7 cellular contexts compared by ENCODE assay signal in the genomic region with DNA sequence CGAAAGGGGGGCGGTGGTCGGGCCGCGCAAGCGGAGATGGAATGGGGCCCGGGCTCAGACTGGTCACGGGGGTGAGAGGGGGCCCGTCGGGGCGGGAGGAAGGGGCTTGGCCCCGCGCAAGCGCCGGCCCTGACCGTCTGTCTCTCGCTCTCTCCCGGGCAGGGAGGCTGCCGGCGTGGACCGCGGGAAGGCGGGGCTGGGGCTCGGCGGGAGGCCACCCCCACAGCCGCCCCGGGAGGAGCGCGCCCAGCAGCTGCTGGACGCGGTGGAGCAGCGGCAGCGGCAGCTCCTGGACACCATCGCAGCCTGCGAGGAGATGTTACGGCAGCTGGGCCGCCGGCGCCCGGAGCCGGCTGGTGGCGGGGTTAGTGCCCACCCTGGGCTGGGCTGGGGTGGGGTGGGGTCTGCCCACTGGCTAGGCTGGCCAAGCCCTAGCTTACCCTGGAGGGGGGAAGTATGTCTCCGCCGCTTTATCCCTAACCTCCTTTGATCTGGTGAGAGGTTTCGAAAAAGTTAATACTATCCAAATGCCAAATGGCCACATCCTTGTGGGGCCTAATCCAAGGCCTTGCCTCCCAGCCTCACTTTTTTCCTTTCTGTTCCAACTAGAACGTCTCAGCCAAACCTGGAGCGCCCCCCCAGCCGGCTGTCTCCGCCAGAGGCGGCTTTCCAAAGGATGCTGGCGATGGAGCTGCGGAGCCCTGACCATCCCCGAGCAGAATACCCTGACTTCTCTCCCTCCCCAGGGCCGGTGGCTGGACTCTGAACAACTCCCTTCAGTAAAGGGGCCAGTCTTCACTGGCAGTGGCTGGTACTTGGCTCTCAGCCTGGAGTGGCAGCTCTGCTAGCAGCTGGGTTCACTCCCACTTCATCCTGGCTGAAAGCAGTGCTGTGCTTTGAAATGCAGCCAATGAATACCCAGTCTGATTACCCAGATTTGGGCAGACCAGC. TPM values are rescaled to one million over a fixed set of nuclear protein-coding genes. Genes with fewer than 3 reads are reported as not detected.
DNase-seq lines count a peak whose midpoint lies in the region; ATAC-seq and TF ChIP-seq lines count a peak whose summit lies in the region.

No MANE protein-coding gene starts in this region.

- H3K27me3 ChIP-seq in HL-60 (ENCODE audit: insufficient read depth, poor library complexity, severe bottlenecking) = no peaks in the 10 kb centered on the region
- H3K27me3 ChIP-seq in Panc1 (ENCODE audit: control insufficient read depth, insufficient read depth, low read length) = no peaks in the 10 kb centered on the region
- H3K27me3 ChIP-seq in right atrium auricular region = no peaks in the 10 kb centered on the region

- TF ChIP-seq CTCF in HL-60 (IDR thresholded peaks at IDR 0.05; ENCODE audit: insufficient read depth, low read length) = no peak
- TF ChIP-seq CTCF in Panc1 (IDR thresholded peaks at IDR 0.05) = no peak; the same call in 1 of the 2 replicates
- TF ChIP-seq CTCF in astrocyte of the cerebellum (IDR thresholded peaks at IDR 0.05; ENCODE audit: low read depth, low read length, missing control alignments) = no peak
- peak in 1 of 2 donors; percentile 11 for TF ChIP-seq CTCF in right atrium auricular region (IDR thresholded peaks at IDR 0.05)

- peak overlapping the region; percentile 88 for H3K27ac ChIP-seq in HL-60 (replicated peaks)
- H3K27ac ChIP-seq in Panc1 (ENCODE audit: low read length) = peak overlapping the region; percentile 75
- peak overlapping the region; percentile 93 to 96 for H3K27ac ChIP-seq in right atrium auricular region

- DNase-seq in EH (ENCODE audit: low read depth) (peak; percentile 83), HL-60 (ENCODE audit: low read depth in 1 of 2, low spot score in 1 of 2) (peak in 1 of 2 experiments; percentile 42), Panc1 (ENCODE audit: low read depth, low spot score) (no peak), astrocyte of the cerebellum (ENCODE audit: low read depth) (peak; percentile 42), right atrium auricular region (ENCODE audit: low spot score) (peak; percentile 64), pons (ENCODE audit: low spot score) (peak; percentile 97)

- POLR2A ChIA-PET in Panc1 (lab: Charles Lee) = interaction anchor here (0.6 to 2.3 kb wide), 7 partner anchors 10 to 1878 kb away, joined by 3 to 14 read pairs (median 9); partner anchors contain the start of genes MTF1 and OSCP1

- H3K4me3 ChIP-seq in HL-60 (replicated peaks; ENCODE audit: insufficient read depth, low read length) (peak overlapping the region; percentile 90), Panc1 (ENCODE audit: low read depth in 2 of 2, low read length in 2 of 2) (peak overlapping the region; percentile 94 to 98), astrocyte of the cerebellum (ENCODE audit: low read depth, low read length) (peak overlapping the region; percentile 89), right atrium auricular region (peak overlapping the region; percentile 87 to 88)

- intact Hi-C loops in Panc1 (cut with micrococcal nuclease; ENCODE audit: unreplicated experiment) = no loop called here

- TSS peak; percentile 92 for BruUV-seq in Panc1 (replicated peaks; lab: Mats Ljungman, UMichigan)

- CTCF ChIA-PET in Panc1 (lab: Charles Lee) = no interaction called here

- H3K9me3 ChIP-seq in Panc1 (ENCODE audit: control insufficient read depth, insufficient read depth, low read depth, low read length) = no peaks in the 10 kb centered on the region
- no peaks in the 10 kb centered on the region for H3K9me3 ChIP-seq in right atrium auricular region

- H3K36me3 ChIP-seq in Panc1 (ENCODE audit: control insufficient read depth, insufficient read depth, low read length) = peaks cover 23% of the 10 kb centered on the region
- H3K36me3 ChIP-seq in right atrium auricular region = peaks cover 29% of the 10 kb centered on the region

- H3K4me1 ChIP-seq in Panc1 (ENCODE audit: control insufficient read depth, insufficient read depth, low read length) (peaks cover 32% of the 10 kb centered on the region), right atrium auricular region (peaks cover 0 to 23% of the 10 kb centered on the region in 2 donors)

- in situ Hi-C loops in Panc1 (cut with HindIII; ENCODE audit: low pct_unique_long_range_greater_than_20kb, low sequenced_read_pairs) = no loop called here
- in situ Hi-C loops in astrocyte of the cerebellum (cut with HindIII; ENCODE audit: low sequenced_read_pairs) = no loop called here

- ATAC-seq in GM21381 (IDR thresholded peaks at IDR 0.05; ENCODE audit: unreplicated experiment) (peak; percentile 30), Panc1 (peak; percentile 85)

RNA-seq across cellular contexts. Expression of gene YRDC, which starts 0.6 kb away (rescaled TPM):
- total RNA-seq in Panc1 (2021; ENCODE audit: unreplicated experiment) = 24.0 TPM
- polyA plus RNA-seq in Panc1 (2012; ENCODE audit: insufficient read length) = 22.5 TPM
- total RNA-seq in right atrium auricular region = 1 to 10 TPM; 6.1 to 8.6 TPM

RNA-seq across cellular contexts. Expression of gene C1orf122, which starts 1.1 kb away (rescaled TPM):
- total RNA-seq in Panc1 (2021; ENCODE audit: unreplicated experiment) = 77.2 TPM
- 104 TPM for polyA plus RNA-seq in Panc1 (2012; ENCODE audit: insufficient read length)
- 10 to 100 TPM; 71.5 to 89.3 TPM for total RNA-seq in right atrium auricular region

RNA-seq across cellular contexts. Expression of gene MANEAL, which starts 15.0 kb away (rescaled TPM):
- 29.7 TPM for total RNA-seq in Panc1 (2021; ENCODE audit: unreplicated experiment)
- 33.5 TPM for polyA plus RNA-seq in Panc1 (2012; ENCODE audit: insufficient read length)
- 1 to 10 TPM in 1 of 2 donors, under 1 TPM in 1; 0.67 to 1.0 TPM for total RNA-seq in right atrium auricular region

RNA-seq across cellular contexts. Expression of gene EPHA10, which starts 43.7 kb away (rescaled TPM):
- total RNA-seq in Panc1 (2021; ENCODE audit: unreplicated experiment) (2.8 TPM), right atrium auricular region (under 1 TPM in 1 of 2 donors, not detected in 1; 0.22 TPM)
- 2.3 TPM for polyA plus RNA-seq in Panc1 (2012; ENCODE audit: insufficient read length)

RNA-seq across cellular contexts. Expression of gene MTF1, which starts 50.7 kb away (rescaled TPM):
- total RNA-seq in Panc1 (2021; ENCODE audit: unreplicated experiment) (26.2 TPM), right atrium auricular region (1 to 10 TPM; 2.3 to 4.8 TPM)
- polyA plus RNA-seq in Panc1 (2012; ENCODE audit: insufficient read length) = 6.3 TPM

Comparison
In these comparisons a context has a peak if more than half of its experiments do, and no peak if none do; other contexts are left out.
1. RNA of gene MANEAL, which starts 15.0 kb away (total RNA-seq): 29.7 TPM in Panc1 (single experiment); 0.67 to 1.0 TPM in right atrium auricular region; every median in the first group is over 10 times any median in the second.
2. Peak in every context shown above with its lines, with median percentiles within 50 percentile points of each other: H3K27ac ChIP-seq and H3K4me3 ChIP-seq.